In the genomic region with DNA sequence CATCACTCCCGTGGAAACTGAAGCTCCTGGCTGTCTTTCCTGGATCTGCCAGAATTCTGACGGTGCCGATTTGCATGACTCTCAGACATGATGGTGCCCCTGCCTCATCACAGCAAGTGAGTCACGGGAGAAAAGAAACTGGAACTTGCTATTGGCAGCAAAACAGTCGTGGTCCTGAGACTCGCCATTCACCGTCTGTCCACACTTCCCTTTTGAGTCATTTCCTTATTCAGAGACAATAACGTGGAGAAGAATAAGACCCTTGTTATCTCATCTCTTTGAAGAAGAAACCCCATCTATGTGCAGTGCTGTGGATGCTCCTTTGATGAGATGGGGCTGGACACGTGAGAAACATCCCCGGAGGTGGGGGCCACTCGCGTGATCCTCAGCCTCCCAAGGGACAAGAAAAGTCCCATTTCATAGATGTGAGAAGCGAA, we compare ENCODE assay signal across 8 cellular contexts. TPM values are rescaled to one million over a fixed set of nuclear protein-coding genes. Genes with fewer than 3 reads are reported as not detected.
DNase-seq lines count a peak whose midpoint lies in the region; ATAC-seq and TF ChIP-seq lines count a peak whose summit lies in the region.

No MANE protein-coding gene starts in this region.

- H2AFZ ChIP-seq in MM.1S (ENCODE audit: low read length) (peak overlapping the region; percentile 33), fibroblast of lung (ENCODE audit: low read length) (no peak overlapping the region)

- H3K4me3 ChIP-seq in MM.1S (ENCODE audit: low read length), result peak overlapping the region; percentile 62
- no peak overlapping the region for H3K4me3 ChIP-seq in fibroblast of lung (replicated peaks in 1 of 4; ENCODE audit: control extremely low read depth in 1 of 4, insufficient read depth in 1 of 4, low read depth in 3 of 4, low read length in 4 of 4)

- H4K20me1 ChIP-seq in MM.1S (ENCODE audit: insufficient read depth, low read length) (no peaks in the 10 kb centered on the region), fibroblast of lung (ENCODE audit: control insufficient read depth, extremely low read depth, insufficient read depth, low read length) (no peaks in the 10 kb centered on the region)

- H3F3A ChIP-seq in MM.1S (ENCODE audit: insufficient read depth, low read length), result no peaks in the 10 kb centered on the region

- H3K9me3 ChIP-seq in MM.1S (replicated peaks; ENCODE audit: insufficient read depth, low read length) (no peaks in the 10 kb centered on the region), fibroblast of lung (ENCODE audit: control insufficient read depth, insufficient read depth, low read depth, low read length) (no peaks in the 10 kb centered on the region)

- H3K27ac ChIP-seq in MM.1S (ENCODE audit: low read length), result no peak overlapping the region
- H3K27ac ChIP-seq in fibroblast of lung (ENCODE audit: insufficient read depth, low read length), result no peak overlapping the region

- H3K9ac ChIP-seq in MM.1S (ENCODE audit: low read length) (no peak overlapping the region), fibroblast of lung (ENCODE audit: insufficient read depth, low read length) (no peak overlapping the region)

- peak; percentile 22 for DNase-seq in MM.1S
- DNase-seq in fibroblast of lung (ENCODE audit: low read depth in 2 of 2), result peak in 1 of 2 donors; percentile 75
- DNase-seq in NCI-H82 treated with DMSO at 0.1 percent for 48 hours (lab: John Stamatoyannopoulos, UW; ENCODE audit: unreplicated experiment), result no peak
- no peak for DNase-seq in iPS-NIHi7 (ENCODE audit: extremely low spot score)
- no peak for DNase-seq in activated naive CD4-positive, alpha-beta T cell (lab: John Stamatoyannopoulos, UW)

- H3K79me2 ChIP-seq in MM.1S (ENCODE audit: low read length), result no peaks in the 10 kb centered on the region
- H3K79me2 ChIP-seq in fibroblast of lung (ENCODE audit: control insufficient read depth, insufficient read depth, low read length), result no peaks in the 10 kb centered on the region

- peak overlapping the region; percentile 71 for H3K4me2 ChIP-seq in MM.1S (ENCODE audit: low read depth, low read length)
- H3K4me2 ChIP-seq in fibroblast of lung (ENCODE audit: extremely low read depth, insufficient read depth, low read length), result peak overlapping the region; percentile 1

- no peaks in the 10 kb centered on the region for H3K9me2 ChIP-seq in MM.1S (replicated peaks; ENCODE audit: insufficient read depth, low read length)

- H3K27me3 ChIP-seq in MM.1S (replicated peaks; ENCODE audit: insufficient read depth, low read length) (no peaks in the 10 kb centered on the region), fibroblast of lung (ENCODE audit: control insufficient read depth, insufficient read depth, low read length) (no peaks in the 10 kb centered on the region)

- no peaks in the 10 kb centered on the region for H3K4me1 ChIP-seq in MM.1S (ENCODE audit: low read length)
- H3K4me1 ChIP-seq in fibroblast of lung (ENCODE audit: control insufficient read depth, extremely low read depth, insufficient read depth, low read length), result no peaks in the 10 kb centered on the region

- ATAC-seq in GM18508 (IDR thresholded peaks at IDR 0.05; ENCODE audit: insufficient read depth, unreplicated experiment) (peak; percentile 42), GM21576 (IDR thresholded peaks at IDR 0.05; ENCODE audit: unreplicated experiment) (peak; percentile 48), HG02970 (IDR thresholded peaks at IDR 0.05; ENCODE audit: low FRiP score, unreplicated experiment) (no peak)

- TF ChIP-seq CTCF in MM.1S (IDR thresholded peaks at IDR 0.05; ENCODE audit: low read length), result no peak
- no peak for TF ChIP-seq CTCF in fibroblast of lung (conservative IDR thresholded peaks at IDR 0.05 in 1 of 2, IDR thresholded peaks at IDR 0.05 in 1 of 2; ENCODE audit: low read depth in 1 of 2, low read length in 2 of 2)

- H3K36me3 ChIP-seq in MM.1S (replicated peaks; ENCODE audit: insufficient read depth, low read length) (no peaks in the 10 kb centered on the region), fibroblast of lung (ENCODE audit: control insufficient read depth, insufficient read depth, low read length) (no peaks in the 10 kb centered on the region)

RNA-seq across cellular contexts. Expression of a gene that starts 4.2 kb away (rescaled TPM):
- total RNA-seq in fibroblast of lung, result not detected in 2 replicates
- not detected in 2 replicates for polyA plus RNA-seq in fibroblast of lung
- polyA plus RNA-seq in fibroblast of lung (2012), result not detected in 2 replicates
- not detected in 2 replicates for polyA minus RNA-seq in fibroblast of lung (ENCODE audit: low replicate concordance)

RNA-seq across cellular contexts. Expression of a gene that starts 30.6 kb away (rescaled TPM):
- not detected in 2 replicates for total RNA-seq in fibroblast of lung
- not detected in 2 replicates for polyA plus RNA-seq in fibroblast of lung
- polyA plus RNA-seq in fibroblast of lung (2012), result not detected in 2 replicates
- polyA minus RNA-seq in fibroblast of lung (ENCODE audit: low replicate concordance), result not detected in 2 replicates
